ENCODE assay signal across 8 cellular contexts in genomic region chr4:176034498-176034897, GRCh38. TPM values are rescaled to one million over a fixed set of nuclear protein-coding genes. Genes with fewer than 3 reads are reported as not detected.
DNase-seq lines count a peak whose midpoint lies in the region; ATAC-seq, FAIRE-seq and TF ChIP-seq lines count a peak whose summit lies in the region.

No MANE protein-coding gene starts in this region.

- FAIRE-seq in HepG2 (lab: Jason Lieb, UNC), result no peak

- H3K9me3 ChIP-seq in CD4-positive, alpha-beta T cell (ENCODE audit: control insufficient read depth, low read length), result no peaks in the 10 kb centered on the region
- H3K9me3 ChIP-seq in HCT116 (ENCODE audit: control insufficient read depth in 1 of 2, insufficient read depth in 1 of 2, low read depth in 1 of 2, low read length in 2 of 2), result no peaks in the 10 kb centered on the region
- H3K9me3 ChIP-seq in HepG2 (ENCODE audit: low read length), result no peaks in the 10 kb centered on the region
- no peaks in the 10 kb centered on the region for H3K9me3 ChIP-seq in effector memory CD4-positive, alpha-beta T cell (ENCODE audit: control insufficient read depth, low read length)

- no peak overlapping the region for H3K4me3 Mint-ChIP-seq in CD4-positive, alpha-beta T cell
- H3K4me3 Mint-ChIP-seq in WTC11, result no peak overlapping the region

- DNase-seq in CD4-positive, alpha-beta T cell, result no peak
- peak; percentile 27 for DNase-seq in HCT116 (ENCODE audit: low read depth, low spot score)
- no peak for DNase-seq in WTC11 (ENCODE audit: low spot score)
- no peak for DNase-seq in HepG2 (ENCODE audit: low spot score)
- no peak for DNase-seq in brain microvascular endothelial cell
- DNase-seq in effector memory CD4-positive, alpha-beta T cell, result no peak

- BruUV-seq in HCT116 (replicated peaks; lab: Mats Ljungman, UMichigan) (no TSS peak), HepG2 (replicated peaks; lab: Mats Ljungman, UMichigan) (no TSS peak)

- no peak overlapping the region for H3K9ac ChIP-seq in HCT116 (ENCODE audit: low read length)
- no peak overlapping the region for H3K9ac ChIP-seq in HepG2 (ENCODE audit: insufficient read depth, low read depth, low read length)

- H4K20me1 ChIP-seq in HCT116 (ENCODE audit: insufficient read depth) (no peaks in the 10 kb centered on the region), HepG2 (ENCODE audit: insufficient read depth, low read length) (no peaks in the 10 kb centered on the region)

- CTCF ChIA-PET in CD4-positive, alpha-beta T cell (lab: Charles Lee), result interaction anchor here (1.4 kb wide), 1 partner anchor 1013 kb away, joined by 3 read pairs; no protein-coding TSS in a partner anchor
- CTCF ChIA-PET in HCT116 (lab: Charles Lee), result interaction anchor here (1.1 to 1.9 kb wide), 2 partner anchors 305 to 307 kb away, joined by 4 to 16 read pairs; no protein-coding TSS in a partner anchor
- CTCF ChIA-PET in WTC11 (lab: Charles Lee), result interaction anchor here (2.0 kb wide), 1 partner anchor 306 kb away, joined by 18 read pairs; no protein-coding TSS in a partner anchor
- CTCF ChIA-PET in HepG2 (lab: Yijun Ruan, JAX; ENCODE audit: low intra/inter-chr PET ratio, low total read pairs), result no interaction called here

- POLR2A ChIA-PET in CD4-positive, alpha-beta T cell (lab: Charles Lee), result no interaction called here
- POLR2A ChIA-PET in HCT116 (lab: Charles Lee) (no interaction called here), WTC11 (lab: Charles Lee) (no interaction called here), HepG2 (lab: Yijun Ruan, JAX) (no interaction called here)

- TF ChIP-seq EP300 in HepG2 (IDR thresholded peaks at IDR 0.05; ENCODE audit: low read depth in 2 of 2, low read length in 2 of 2), result no peak
- TF ChIP-seq EP300 in HepG2 (CRISPR knock-in tag; IDR thresholded peaks at IDR 0.05; ENCODE audit: borderline replicate concordance), result no peak

- H3K4me3 ChIP-seq in HCT116 (replicated peaks in 1 of 2; ENCODE audit: low read depth in 1 of 2, low read length in 2 of 2), result no peak overlapping the region
- no peak overlapping the region for H3K4me3 ChIP-seq in HepG2 (replicated peaks in 1 of 3; ENCODE audit: insufficient read depth in 1 of 3, low read depth in 2 of 3, low read length in 3 of 3)
- H3K4me3 ChIP-seq in brain microvascular endothelial cell (ENCODE audit: low read depth, low read length), result no peak overlapping the region
- no peak overlapping the region for H3K4me3 ChIP-seq in effector memory CD4-positive, alpha-beta T cell (ENCODE audit: insufficient read depth, low read depth, low read length, poor library complexity, severe bottlenecking)

- no peaks in the 10 kb centered on the region for H3K27me3 ChIP-seq in CD4-positive, alpha-beta T cell (ENCODE audit: control insufficient read depth, insufficient read depth, low read length)
- H3K27me3 ChIP-seq in HCT116 (ENCODE audit: insufficient read depth, low read length) (no peaks in the 10 kb centered on the region), HepG2 (ENCODE audit: control insufficient read depth in 1 of 2, insufficient read depth in 2 of 2, low read length in 2 of 2) (no peaks in the 10 kb centered on the region), brain microvascular endothelial cell (replicated peaks) (no peaks in the 10 kb centered on the region)
- no peaks in the 10 kb centered on the region for H3K27me3 ChIP-seq in effector memory CD4-positive, alpha-beta T cell (replicated peaks; ENCODE audit: control insufficient read depth, insufficient read depth, low read length, poor library complexity, severe bottlenecking)

- intact Hi-C loops in CD4-positive, alpha-beta T cell (cut with DNase I, micrococcal nuclease), result no loop called here
- intact Hi-C loops in HCT116 (cut with micrococcal nuclease) (loop anchor here (1.0 to 10.0 kb wide), 3 partner anchors 243 to 470 kb away; no protein-coding TSS in a partner anchor), HepG2 (cut with micrococcal nuclease; ENCODE audit: unreplicated experiment) (loop anchor here (1.0 to 10.0 kb wide), 2 partner anchors 307 to 1010 kb away; no protein-coding TSS in a partner anchor)

- no peak overlapping the region for H3K27ac ChIP-seq in CD4-positive, alpha-beta T cell (ENCODE audit: low read depth, low read length)
- H3K27ac ChIP-seq in HCT116 (ENCODE audit: low read depth, low read length), result no peak overlapping the region
- no peak overlapping the region for H3K27ac ChIP-seq in HepG2 (ENCODE audit: extremely low read length, insufficient read depth, low read length)
- no peak overlapping the region for H3K27ac ChIP-seq in brain microvascular endothelial cell
- H3K27ac ChIP-seq in effector memory CD4-positive, alpha-beta T cell (ENCODE audit: insufficient read depth, low read length, poor library complexity, severe bottlenecking), result no peak overlapping the region

- H3K4me2 ChIP-seq in HCT116 (ENCODE audit: low read length) (no peak overlapping the region), HepG2 (ENCODE audit: low read depth, low read length) (no peak overlapping the region)

- H3K4me1 ChIP-seq in HCT116 (ENCODE audit: control insufficient read depth in 1 of 2, insufficient read depth in 2 of 2, low read length in 2 of 2) (no peaks in the 10 kb centered on the region), HepG2 (ENCODE audit: insufficient read depth, low read length) (no peaks in the 10 kb centered on the region)
- H3K4me1 ChIP-seq in effector memory CD4-positive, alpha-beta T cell (ENCODE audit: control insufficient read depth, insufficient read depth, low read length, poor library complexity, severe bottlenecking), result no peaks in the 10 kb centered on the region

- H2AFZ ChIP-seq in HCT116 (ENCODE audit: low read depth, low read length, poor library complexity, severe bottlenecking), result peak overlapping the region; percentile 55
- no peak overlapping the region for H2AFZ ChIP-seq in HepG2 (ENCODE audit: low read length)

- WGBS in HepG2 (ENCODE audit: low lambda C conversion rate), result 0% methylated on average over 1 of the region's 1 CpG

- no peaks in the 10 kb centered on the region for H3K36me3 ChIP-seq in HCT116 (ENCODE audit: control insufficient read depth in 1 of 2, insufficient read depth in 2 of 2, low read length in 2 of 2)
- H3K36me3 ChIP-seq in HepG2 (replicated peaks in 1 of 2; ENCODE audit: control insufficient read depth in 1 of 2, insufficient read depth in 2 of 2, low read length in 2 of 2), result no peaks in the 10 kb centered on the region
- H3K36me3 ChIP-seq in brain microvascular endothelial cell (replicated peaks), result no peaks in the 10 kb centered on the region
- H3K36me3 ChIP-seq in effector memory CD4-positive, alpha-beta T cell (ENCODE audit: control insufficient read depth, insufficient read depth, low read length), result no peaks in the 10 kb centered on the region

- TF ChIP-seq RAD21 in HCT116 (IDR thresholded peaks at IDR 0.05; ENCODE audit: low read depth) (peak; percentile 74), HepG2 (CRISPR knock-in tag; IDR thresholded peaks at IDR 0.05) (no peak)

- H3K36me3 Mint-ChIP-seq in CD4-positive, alpha-beta T cell (ENCODE audit: low read depth), result no peaks in the 10 kb centered on the region
- H3K36me3 Mint-ChIP-seq in WTC11, result no peaks in the 10 kb centered on the region

- H3K4me1 Mint-ChIP-seq in CD4-positive, alpha-beta T cell (ENCODE audit: low read depth), result no peaks in the 10 kb centered on the region
- no peaks in the 10 kb centered on the region for H3K4me1 Mint-ChIP-seq in WTC11

- H3K27me3 Mint-ChIP-seq in CD4-positive, alpha-beta T cell, result no peaks in the 10 kb centered on the region
- H3K27me3 Mint-ChIP-seq in WTC11 (ENCODE audit: low read depth), result no peaks in the 10 kb centered on the region

- H3K27ac Mint-ChIP-seq in CD4-positive, alpha-beta T cell, result no peak overlapping the region
- no peak overlapping the region for H3K27ac Mint-ChIP-seq in WTC11

- peaks cover 8% of the 10 kb centered on the region for H3K9me3 Mint-ChIP-seq in CD4-positive, alpha-beta T cell
- H3K9me3 Mint-ChIP-seq in WTC11, result peaks cover 13% of the 10 kb centered on the region

- TF ChIP-seq POLR2A in HCT116 (IDR thresholded peaks at IDR 0.05; ENCODE audit: borderline replicate concordance, extremely low read depth, insufficient read depth, insufficient read length), result no peak
- TF ChIP-seq POLR2A in HepG2 (IDR thresholded peaks at IDR 0.05; ENCODE audit: insufficient read depth in 1 of 2, low read depth in 2 of 2, low read length in 2 of 2), result no peak

- H3K79me2 ChIP-seq in HCT116 (ENCODE audit: insufficient read depth, low read length), result no peaks in the 10 kb centered on the region
- no peaks in the 10 kb centered on the region for H3K79me2 ChIP-seq in HepG2 (ENCODE audit: insufficient read depth, low read length)

- in situ Hi-C loops in HepG2 (cut with HindIII; ENCODE audit: extremely low pct_ligation_motif_present, low pct_unique_long_range_greater_than_20kb) (loop anchor here (25.0 kb wide), 1 partner anchor 303 kb away; no protein-coding TSS in a partner anchor), brain microvascular endothelial cell (cut with HindIII; ENCODE audit: low pct_ligation_motif_present, low sequenced_read_pairs) (no loop called here)

- no peaks in the 10 kb centered on the region for H3K9me2 ChIP-seq in HCT116 (ENCODE audit: insufficient read depth)

- ATAC-seq in CD4-positive, alpha-beta T cell (ENCODE audit: poor library complexity), result no peak
- ATAC-seq in HCT116, result no peak
- no peak for ATAC-seq in WTC11
- ATAC-seq in HepG2, result no peak
- no peak for ATAC-seq in HG02973 (IDR thresholded peaks at IDR 0.05; ENCODE audit: unreplicated experiment)
- ATAC-seq in HG03025 (IDR thresholded peaks at IDR 0.05; ENCODE audit: low FRiP score, unreplicated experiment), result no peak

- RAD21 ChIA-PET in HCT116 (lab: Charles Lee; ENCODE audit: low non-redundant PET in 1 of 2, low total read pairs in 2 of 2, uncharacterized antibody in 2 of 2, unreplicated experiment in 2 of 2), result no interaction called here

- peak; percentile 23 for TF ChIP-seq CTCF in CD4-positive, alpha-beta T cell (IDR thresholded peaks at IDR 0.05)
- peak in 2 of 3 experiments; percentile 50 to 54; a peak in 3 of 6 replicates for TF ChIP-seq CTCF in HCT116 (IDR thresholded peaks at IDR 0.05 in 2 of 3, conservative IDR thresholded peaks at IDR 0.05 in 1 of 3; ENCODE audit: borderline replicate concordance in 1 of 3, insufficient read depth in 1 of 3, low read depth in 2 of 3, low read length in 2 of 3)
- TF ChIP-seq CTCF in WTC11 (IDR thresholded peaks at IDR 0.05), result 0 out of 2 replicates have a peak, but pooled peaks have one; percentile 13
- TF ChIP-seq CTCF in HepG2 (CRISPR knock-in tag; IDR thresholded peaks at IDR 0.05), result peak; percentile 35
- no peak for TF ChIP-seq CTCF in brain microvascular endothelial cell (IDR thresholded peaks at IDR 0.05; ENCODE audit: low read depth, low read length, missing control alignments)

RNA-seq across cellular contexts. Expression of gene WDR17, which starts 31.1 kb away (rescaled TPM):
- under 1 TPM; 0.47 to 0.64 TPM for total RNA-seq in CD4-positive, alpha-beta T cell
- 0.20 TPM for total RNA-seq in HCT116 (2021; ENCODE audit: unreplicated experiment)
- not detected in 2 replicates for polyA plus RNA-seq in HCT116 (2012)
- total RNA-seq in WTC11 (2021), result 4.4 to 4.9 TPM (median 4.6 TPM) in 3 replicates
- total RNA-seq in HepG2 (2016; rRNA removed; fragmentation: Illumina TruSeq; extraction: Trizol), result not detected in 2 replicates
- total RNA-seq in HepG2 (2016; cell fraction: cytosol; rRNA removed; fragmentation: Illumina TruSeq; extraction: Trizol; ENCODE audit: low read depth), result not detected in 2 replicates
- not detected in 2 replicates for total RNA-seq in HepG2 (2016; cell fraction: insoluble cytoplasmic fraction; rRNA removed; fragmentation: Illumina TruSeq; extraction: Trizol)
- total RNA-seq in HepG2 (2016; cell fraction: membrane; rRNA removed; fragmentation: Illumina TruSeq; extraction: Trizol), result not detected in 2 replicates
- not detected in 2 replicates for total RNA-seq in HepG2 (2016; cell fraction: nucleus; rRNA removed; fragmentation: Illumina TruSeq; extraction: Trizol)
- polyA plus RNA-seq in HepG2 (2011; rRNA removed), result not detected in 2 replicates
- not detected in 2 replicates for polyA plus RNA-seq in HepG2 (2011; cell fraction: cytosol; rRNA removed)
- not detected in 2 replicates for polyA plus RNA-seq in HepG2 (2011; cell fraction: nucleus; rRNA removed)
- not detected in 2 replicates for polyA plus RNA-seq in HepG2 (2012)
- not detected in 2 replicates for polyA plus RNA-seq in HepG2 (2016; cell fraction: cytosol; fragmentation: Illumina TruSeq; extraction: Trizol; ENCODE audit: low read depth)
- polyA plus RNA-seq in HepG2 (2016; cell fraction: insoluble cytoplasmic fraction; fragmentation: Illumina TruSeq; extraction: Trizol; ENCODE audit: low read depth), result not detected in 2 replicates
- not detected in 2 replicates for polyA plus RNA-seq in HepG2 (2016; cell fraction: membrane; fragmentation: Illumina TruSeq; extraction: Trizol; ENCODE audit: low read depth)
- polyA plus RNA-seq in HepG2 (2016; cell fraction: nucleus; fragmentation: Illumina TruSeq; extraction: Trizol; ENCODE audit: insufficient read depth, low read depth), result not detected in 2 replicates
- 0.02 TPM in 1 of 2 replicates, not detected in the other for polyA minus RNA-seq in HepG2 (2011; rRNA and poly(A)+ RNA removed; ENCODE audit: low replicate concordance)
- polyA minus RNA-seq in HepG2 (2011; cell fraction: cytosol; rRNA and poly(A)+ RNA removed), result not detected in 2 replicates
- polyA minus RNA-seq in HepG2 (2011; cell fraction: nucleus; rRNA and poly(A)+ RNA removed), result not detected in 2 replicates

Comparison
In these comparisons a context has a peak if more than half of its experiments do, and no peak if none do; other contexts are left out.
1. intact Hi-C loops: an anchor here in HCT116 (1.0 to 10.0 kb wide) and HepG2 (1.0 to 10.0 kb wide); none called in CD4-positive, alpha-beta T cell.